In the genomic region with DNA sequence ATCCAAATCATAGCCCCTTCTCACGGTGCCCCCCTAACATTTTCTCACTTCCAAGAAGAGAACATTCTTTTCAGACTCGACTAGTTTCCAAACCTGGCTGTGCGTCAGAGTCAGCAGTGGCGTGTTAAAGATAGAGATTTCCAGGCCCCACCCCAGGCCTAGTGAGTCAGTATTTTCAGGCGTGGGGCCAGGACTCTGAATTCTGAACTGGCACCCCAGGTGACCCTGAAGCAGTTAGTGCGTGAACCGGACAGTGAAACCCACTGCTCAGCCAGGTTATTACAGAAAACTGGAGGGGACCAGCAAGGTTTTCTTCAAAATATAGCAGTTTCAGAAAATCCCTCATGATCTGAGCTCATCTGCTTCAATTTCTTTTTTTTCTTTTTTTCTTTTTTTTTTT, we compare ENCODE assay signal across 9 cellular contexts. TPM values are rescaled to one million over a fixed set of nuclear protein-coding genes. Genes with fewer than 3 reads are reported as not detected.
DNase-seq lines count a peak whose midpoint lies in the region; ATAC-seq and TF ChIP-seq lines count a peak whose summit lies in the region.
"Had no signal": no experiment of that assay in that cellular context is flagged by ENCODE, and none has a peak within 500 bp of the region (broad histone marks: within the 10 kb centered on the region; RNA-seq: fewer than 3 reads in every experiment).

No MANE protein-coding gene starts in this region.

- DNase-seq in NCI-H460 (ENCODE audit: extremely low read depth, low read depth) (peak; percentile 60), epithelial cell of esophagus (ENCODE audit: low read depth) (peak; percentile 79), lung microvascular endothelial cell (ENCODE audit: low read depth in 2 of 2) (peak; percentile 73), NOMO-1 treated with dmso at 0.1 percent for 144 hours (lab: John Stamatoyannopoulos, UW; ENCODE audit: unreplicated experiment) (no peak)
- DNase-seq in stimulated activated CD4-positive, alpha-beta T cell treated with anti-CD3 and anti-CD28 coated beads, Interleukin-2, amount 100 ng/mL, for 24 hours = no peak
- DNase-seq: activated CD8-positive, alpha-beta memory T cell treated with anti-CD3 and anti-CD28 coated beads, Interleukin-2, amount 50 U/mL, for 48 hours; stimulated activated naive CD4-positive, alpha-beta T cell had no signal

- no peak for TF ChIP-seq CTCF in epithelial cell of esophagus (IDR thresholded peaks at IDR 0.05; ENCODE audit: insufficient read depth, low read depth, low read length, missing control alignments)

- H3K4me3 ChIP-seq in epithelial cell of esophagus (ENCODE audit: low read length) = no peak overlapping the region

- ATAC-seq in GM18517 (IDR thresholded peaks at IDR 0.05; ENCODE audit: unreplicated experiment) (no peak), HG02852 (IDR thresholded peaks at IDR 0.05; ENCODE audit: unreplicated experiment) (no peak)

RNA-seq across cellular contexts. Expression of a gene that starts 35.0 kb away (rescaled TPM):
- 21.1 and 25.9 TPM in 2 replicates for total RNA-seq in NCI-H460 (2014; rRNA removed; shearing (Covaris generic))
- 14.8 and 18.2 TPM in 2 replicates for polyA plus RNA-seq in NCI-H460 (2014; cell fraction: nucleus; rRNA removed)
- 8.1 and 16.1 TPM in 2 replicates for total RNA-seq in lung microvascular endothelial cell

Comparison
In these comparisons a context has a peak if more than half of its experiments do, and no peak if none do; other contexts are left out.
1. DNase-seq: peak in NCI-H460 (single experiment), epithelial cell of esophagus (single experiment) and lung microvascular endothelial cell (2 of 2); none in NOMO-1 treated with dmso at 0.1 percent for 144 hours (single experiment) and stimulated activated CD4-positive, alpha-beta T cell treated with anti-CD3 and anti-CD28 coated beads, Interleukin-2, amount 100 ng/mL, for 24 hours (0 of 2).